8 cellular contexts compared by ENCODE assay signal in the genomic region with DNA sequence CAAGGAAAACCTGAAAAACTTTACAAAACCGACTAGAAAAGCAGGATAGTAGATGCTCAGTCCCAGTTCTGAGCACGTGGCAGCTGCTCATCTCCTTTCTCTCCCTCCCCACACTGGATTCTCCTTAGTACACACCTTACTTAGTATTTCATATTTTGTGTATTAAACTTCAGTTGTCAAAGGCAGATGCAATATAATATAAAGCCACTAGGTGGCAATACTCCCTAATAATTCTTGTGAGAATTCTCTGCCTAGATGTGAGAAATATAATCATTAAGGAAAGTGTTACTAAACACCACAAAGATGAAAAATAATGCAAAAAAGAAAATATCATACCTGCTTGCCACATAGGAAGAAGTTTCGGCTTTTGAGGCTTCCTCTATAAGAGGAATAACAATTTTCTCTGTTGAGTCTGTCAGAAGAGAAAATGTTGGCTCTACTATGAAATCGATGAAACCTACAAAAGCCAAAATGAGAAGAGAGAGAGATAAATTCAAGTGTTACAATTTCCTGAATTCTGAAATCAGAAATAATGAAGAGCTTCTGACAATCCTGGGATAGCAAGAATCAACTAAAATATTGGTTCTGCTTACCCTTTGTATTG.
DNase-seq lines count a peak whose midpoint lies in the region; ATAC-seq, FAIRE-seq and TF ChIP-seq lines count a peak whose summit lies in the region.

No MANE protein-coding gene starts in this region.

- ATAC-seq in GM19351 (IDR thresholded peaks at IDR 0.05; ENCODE audit: unreplicated experiment) (peak; percentile 75), HG02588 (IDR thresholded peaks at IDR 0.05; ENCODE audit: unreplicated experiment) (no peak)

- H3K79me2 ChIP-seq in KMS-11 (ENCODE audit: insufficient read depth, low read depth), result no peaks in the 10 kb centered on the region

- H3K36me3 ChIP-seq in KMS-11 (ENCODE audit: insufficient read depth), result no peaks in the 10 kb centered on the region

- no peaks in the 10 kb centered on the region for H3K27me3 ChIP-seq in KMS-11 (ENCODE audit: insufficient read depth, low read depth)

- TF ChIP-seq CTCF in C4-2B (conservative IDR thresholded peaks at IDR 0.05) (peak; percentile 77), KMS-11 (conservative IDR thresholded peaks at IDR 0.05; ENCODE audit: low read depth, low read length) (peak; percentile 96), epithelial cell of proximal tubule (conservative IDR thresholded peaks at IDR 0.05; ENCODE audit: low read depth, low read length) (peak; percentile 51), neural crest cell (conservative IDR thresholded peaks at IDR 0.05) (peak; percentile 91)

- H3K4me3 ChIP-seq in KMS-11 (IDR thresholded peaks at IDR 0.05; ENCODE audit: insufficient read depth, low read depth, low read length), result no peak overlapping the region
- no peak overlapping the region for H3K4me3 ChIP-seq in epithelial cell of proximal tubule (ENCODE audit: low read depth, low read length)

- no peak overlapping the region for H3K4me2 ChIP-seq in KMS-11

- peaks cover 28% of the 10 kb centered on the region for H3K4me1 ChIP-seq in KMS-11 (ENCODE audit: low read depth, poor library complexity, severe bottlenecking)

- CTCF ChIA-PET in activated naive CD4-positive, alpha-beta T cell treated with anti-CD3 and anti-CD28 coated beads, Interleukin-2, amount 10 ng/mL, durations not matched to agents 7 days and 5 days (lab: Charles Lee), result interaction anchor here (1.1 to 2.0 kb wide), 8 partner anchors 14 to 794 kb away, joined by 3 to 6 read pairs (median 4); no protein-coding TSS in a partner anchor

- H3K36me3 Mint-ChIP-seq in neural crest cell (ENCODE audit: low read depth), result peaks cover 23% of the 10 kb centered on the region
- H3K36me3 Mint-ChIP-seq in activated naive CD4-positive, alpha-beta T cell treated with anti-CD3 and anti-CD28 coated beads, Interleukin-2, amount 10 ng/mL, durations not matched to agents 7 days and 5 days, result no peaks in the 10 kb centered on the region

- H3K27ac Mint-ChIP-seq in neural crest cell (ENCODE audit: unreplicated experiment), result no peak overlapping the region
- no peak overlapping the region for H3K27ac Mint-ChIP-seq in activated naive CD4-positive, alpha-beta T cell treated with anti-CD3 and anti-CD28 coated beads, Interleukin-2, amount 10 ng/mL, durations not matched to agents 7 days and 5 days

- H3K9me3 Mint-ChIP-seq in neural crest cell, result peaks cover 6% of the 10 kb centered on the region
- H3K9me3 Mint-ChIP-seq in activated naive CD4-positive, alpha-beta T cell treated with anti-CD3 and anti-CD28 coated beads, Interleukin-2, amount 10 ng/mL, durations not matched to agents 7 days and 5 days, result no peaks in the 10 kb centered on the region

- no peak overlapping the region; the same call in 1 of the 2 replicates for H2AFZ ChIP-seq in KMS-11 (ENCODE audit: low read depth)

- H4K20me1 ChIP-seq in KMS-11 (ENCODE audit: insufficient read depth), result no peaks in the 10 kb centered on the region

- DNase-seq in RCC 7860 (ENCODE audit: low spot score), result peak; percentile 37
- DNase-seq in epithelial cell of proximal tubule (ENCODE audit: low read depth), result no peak
- no peak for DNase-seq in neural crest cell (ENCODE audit: low read depth, low spot score)
- DNase-seq in activated naive CD4-positive, alpha-beta T cell treated with anti-CD3 and anti-CD28 coated beads, Interleukin-2, amount 10 ng/mL, durations not matched to agents 7 days and 5 days, result no peak

- H3K4me3 Mint-ChIP-seq in neural crest cell, result no peak overlapping the region
- no peak overlapping the region for H3K4me3 Mint-ChIP-seq in activated naive CD4-positive, alpha-beta T cell treated with anti-CD3 and anti-CD28 coated beads, Interleukin-2, amount 10 ng/mL, durations not matched to agents 7 days and 5 days

- H3K27me3 Mint-ChIP-seq in neural crest cell (ENCODE audit: low read depth), result no peaks in the 10 kb centered on the region
- peaks cover 7% of the 10 kb centered on the region for H3K27me3 Mint-ChIP-seq in activated naive CD4-positive, alpha-beta T cell treated with anti-CD3 and anti-CD28 coated beads, Interleukin-2, amount 10 ng/mL, durations not matched to agents 7 days and 5 days

- peak; percentile 84 for FAIRE-seq in RCC 7860 (lab: Jason Lieb, UNC)

- H3K27ac ChIP-seq in C4-2B (no peak overlapping the region), KMS-11 (no peak overlapping the region)

- no peak overlapping the region for H3K9ac ChIP-seq in KMS-11

- peaks cover 20% of the 10 kb centered on the region for H3K4me1 Mint-ChIP-seq in neural crest cell
- H3K4me1 Mint-ChIP-seq in activated naive CD4-positive, alpha-beta T cell treated with anti-CD3 and anti-CD28 coated beads, Interleukin-2, amount 10 ng/mL, durations not matched to agents 7 days and 5 days, result no peaks in the 10 kb centered on the region
